In genomic region chrX:40794812-40795130, GRCh38 we compare ENCODE assay signal across 8 cellular contexts. TPM values are rescaled to one million over a fixed set of nuclear protein-coding genes. Genes with fewer than 3 reads are reported as not detected.
DNase-seq lines count a peak whose midpoint lies in the region; ATAC-seq, FAIRE-seq and TF ChIP-seq lines count a peak whose summit lies in the region.
"Not testable (repeated sequence)": the region's sequence is repeated elsewhere in the genome, so short reads cannot be mapped to it uniquely, and the experiment has no call there.

No MANE protein-coding gene starts in this region.

- not testable (repeated sequence) for TF ChIP-seq CTCF in PC-9 (conservative IDR thresholded peaks at IDR 0.05); K562 (IDR thresholded peaks at IDR 0.05 in 2 of 3, conservative IDR thresholded peaks at IDR 0.05 in 1 of 3; ENCODE audit: insufficient read depth in 2 of 3, low read depth in 1 of 3, low read length in 3 of 3); keratinocyte (optimal IDR thresholded peaks at IDR 0.05 in 1 of 3, IDR thresholded peaks at IDR 0.05 in 1 of 3, conservative IDR thresholded peaks at IDR 0.05 in 1 of 3; ENCODE audit: extremely low read depth in 1 of 3, insufficient read depth in 2 of 3, low read length in 3 of 3); progenitor cell of endocrine pancreas (IDR thresholded peaks at IDR 0.05; ENCODE audit: unreplicated experiment)

- not testable (repeated sequence) for H3K36me3 ChIP-seq in ACC112 (ENCODE audit: insufficient read depth, low read length); GM23248 (ENCODE audit: low read depth); PC-9 (ENCODE audit: low read depth); K562 (ENCODE audit: control insufficient read depth, insufficient read depth, low read length); keratinocyte (ENCODE audit: control insufficient read depth in 2 of 2, extremely low read depth in 1 of 2, insufficient read depth in 2 of 2, low read length in 2 of 2)

- H3K79me2 ChIP-seq in ACC112 (ENCODE audit: control insufficient read depth, insufficient read depth, low read length, unreplicated experiment); GM23248 (ENCODE audit: insufficient read depth); PC-9 (ENCODE audit: low read depth); K562 (ENCODE audit: control insufficient read depth, insufficient read depth, low read length); keratinocyte (ENCODE audit: control insufficient read depth, insufficient read depth, low read length): not testable (repeated sequence)

- intact Hi-C loops in PC-9 (cut with micrococcal nuclease; ENCODE audit: unreplicated experiment): loop anchor here (5.0 kb wide), 2 partner anchors 57 to 142 kb away; partner anchors contain the start of gene MED14
- intact Hi-C loops in K562 (cut with micrococcal nuclease): loop anchor here (2.0 to 10.0 kb wide), 3 partner anchors 144 to 460 kb away; no protein-coding TSS in a partner anchor

- H3K9me1 ChIP-seq in K562 (ENCODE audit: control insufficient read depth, insufficient read depth, low read length); keratinocyte (ENCODE audit: control insufficient read depth, extremely low read depth, insufficient read depth, low read length): not testable (repeated sequence)

- DNase-seq in GM23248 (peak; percentile 53), M059J (ENCODE audit: low read depth) (peak; percentile 68)
- DNase-seq in PC-9; K562 (ENCODE audit: extremely low read depth in 1 of 4, low spot score in 3 of 4); epithelial cell of prostate (ENCODE audit: low read depth, low spot score); keratinocyte (ENCODE audit: low read depth, low spot score); progenitor cell of endocrine pancreas (ENCODE audit: low spot score, unreplicated experiment): not testable (repeated sequence)

- not testable (repeated sequence) for TF ChIP-seq EP300 in K562 (IDR thresholded peaks at IDR 0.05; ENCODE audit: low read length)

- not testable (repeated sequence) for H3F3A ChIP-seq in GM23248 (ENCODE audit: insufficient read depth); PC-9 (ENCODE audit: insufficient read depth, low read depth)

- not testable (repeated sequence) for TF ChIP-seq RAD21 in K562 (CRISPR knock-in tag; conservative IDR thresholded peaks at IDR 0.05 in 1 of 2, IDR thresholded peaks at IDR 0.05 in 1 of 2)

- not testable (repeated sequence) for FAIRE-seq in K562 (lab: Jason Lieb, UNC); keratinocyte (lab: Jason Lieb, UNC)

- H3K27ac ChIP-seq in ACC112 (ENCODE audit: low read depth, low read length): peak overlapping the region; percentile 73; the same call in 1 of the 2 replicates
- H3K27ac ChIP-seq in GM23248: peak overlapping the region; percentile 80
- H3K27ac ChIP-seq in PC-9: peak overlapping the region; percentile 71
- H3K27ac ChIP-seq in K562 (ENCODE audit: extremely low read depth, low read depth, low read length): peak overlapping the region; percentile 71; the same call in 1 of the 3 replicates
- H3K27ac ChIP-seq in epithelial cell of prostate: peak overlapping the region; percentile 48
- H3K27ac ChIP-seq in keratinocyte (ENCODE audit: control insufficient read depth, insufficient read depth, low read length): not testable (repeated sequence)

- not testable (repeated sequence) for H3K4me1 ChIP-seq in ACC112 (ENCODE audit: control insufficient read depth, insufficient read depth, low read length, unreplicated experiment); GM23248 (ENCODE audit: insufficient read depth); PC-9 (replicated peaks; ENCODE audit: insufficient read depth); K562 (replicated peaks in 1 of 2; ENCODE audit: control insufficient read depth in 2 of 2, insufficient read depth in 2 of 2, low read length in 2 of 2); keratinocyte (ENCODE audit: control insufficient read depth, extremely low read depth, insufficient read depth, low read length)

- in situ Hi-C loops in GM23248 (cut with MboI); K562 (cut with MboI): not testable (repeated sequence)

- CTCF ChIA-PET in PC-9 (lab: Charles Lee): not testable (repeated sequence)
- CTCF ChIA-PET in K562 (lab: Yijun Ruan, JAX; ENCODE audit: low intra/inter-chr PET ratio): interaction anchor here (0.7 to 0.9 kb wide), 2 partner anchors 27 to 142 kb away, joined by 3 read pairs; no protein-coding TSS in a partner anchor

- H3K27ac Mint-ChIP-seq in progenitor cell of endocrine pancreas: peak overlapping the region; percentile 77

- H3K4me3 ChIP-seq in ACC112 (ENCODE audit: low read depth, low read length); PC-9; K562; keratinocyte (ENCODE audit: control insufficient read depth in 2 of 3, extremely low read depth in 1 of 3, insufficient read depth in 2 of 3, low read depth in 1 of 3, low read length in 3 of 3): not testable (repeated sequence)
- peak overlapping the region; percentile 65; the same call in 1 of the 2 replicates for H3K4me3 ChIP-seq in GM23248

- TF ChIP-seq POLR2A in K562 (conservative IDR thresholded peaks at IDR 0.05): not testable (repeated sequence)

- H3K4me1 Mint-ChIP-seq in progenitor cell of endocrine pancreas (ENCODE audit: low read depth): not testable (repeated sequence)

- H3K9me2 ChIP-seq in GM23248 (ENCODE audit: insufficient read depth); PC-9 (ENCODE audit: insufficient read depth): not testable (repeated sequence)

- H3K27me3 Mint-ChIP-seq in progenitor cell of endocrine pancreas: not testable (repeated sequence)

- 0% methylated on average over 1 of the region's 1 CpG for WGBS in GM23248 (ENCODE audit: low coverage in 1 of 2, low lambda C conversion rate in 2 of 2, missing lambda C conversion rate in 2 of 2), 2 experiments
- WGBS in K562 (ENCODE audit: insufficient coverage, low coverage, missing lambda C conversion rate): 86% methylated on average over 1 of the region's 1 CpG

- H3K9ac ChIP-seq in GM23248; K562 (ENCODE audit: insufficient read depth in 1 of 2, low read depth in 2 of 2, low read length in 2 of 2); keratinocyte (ENCODE audit: control insufficient read depth, extremely low read depth, insufficient read depth, low read length): not testable (repeated sequence)

- H3K9me3 ChIP-seq in GM23248 (ENCODE audit: low read depth); PC-9 (ENCODE audit: insufficient read depth, low read depth); K562 (replicated peaks; ENCODE audit: control insufficient read depth, insufficient read depth, low read depth, low read length); keratinocyte (ENCODE audit: control insufficient read depth, low read depth, low read length): not testable (repeated sequence)

- not testable (repeated sequence) for H3K36me3 Mint-ChIP-seq in progenitor cell of endocrine pancreas (ENCODE audit: insufficient read depth)

- not testable (repeated sequence) for H4K20me1 ChIP-seq in GM23248 (ENCODE audit: insufficient read depth); PC-9 (ENCODE audit: insufficient read depth); K562 (replicated peaks; ENCODE audit: control insufficient read depth, insufficient read depth, low read length); keratinocyte (ENCODE audit: control insufficient read depth, extremely low read depth, insufficient read depth, low read length)

- H3K4me3 Mint-ChIP-seq in progenitor cell of endocrine pancreas (ENCODE audit: low read depth): not testable (repeated sequence)

- dilution Hi-C loops in keratinocyte (cut with MboI; ENCODE audit: extremely low pct_ligation_motif_present, low sequenced_read_pairs): not testable (repeated sequence)

- H3K9me3 Mint-ChIP-seq in progenitor cell of endocrine pancreas (ENCODE audit: low read depth): peaks cover 43% of the 10 kb centered on the region

- POLR2A ChIA-PET in PC-9 (lab: Charles Lee; ENCODE audit: unreplicated experiment): interaction anchor here (0.7 kb wide), 1 partner anchor 151 kb away, joined by 4 read pairs; no protein-coding TSS in a partner anchor
- POLR2A ChIA-PET in K562 (lab: Yijun Ruan, JAX): not testable (repeated sequence)

- not testable (repeated sequence) for BruUV-seq in PC-9 (replicated peaks; lab: Mats Ljungman, UMichigan); K562 (replicated peaks; lab: Mats Ljungman, UMichigan)

- H3K27me3 ChIP-seq in ACC112 (ENCODE audit: insufficient read depth, low read length); GM23248 (replicated peaks; ENCODE audit: insufficient read depth); PC-9 (ENCODE audit: insufficient read depth, low read depth); K562 (ENCODE audit: control insufficient read depth in 2 of 2, insufficient read depth in 2 of 2, low read length in 2 of 2); keratinocyte (ENCODE audit: control insufficient read depth, extremely low read depth, insufficient read depth, low read length): not testable (repeated sequence)

- ATAC-seq in K562: not testable (repeated sequence)

- peak overlapping the region; percentile 38 for H2AFZ ChIP-seq in ACC112 (ENCODE audit: low read length, unreplicated experiment)
- peak overlapping the region; percentile 91 for H2AFZ ChIP-seq in GM23248
- H2AFZ ChIP-seq in PC-9: not testable (repeated sequence)
- H2AFZ ChIP-seq in K562 (ENCODE audit: low read depth, low read length): peak overlapping the region; percentile 85; the same call in 1 of the 2 replicates
- H2AFZ ChIP-seq in keratinocyte (ENCODE audit: control insufficient read depth, low read length): peak overlapping the region; percentile 3

- H3K4me2 ChIP-seq in GM23248 (ENCODE audit: unreplicated experiment): peak overlapping the region; percentile 79
- H3K4me2 ChIP-seq in PC-9: peak overlapping the region; percentile 60
- H3K4me2 ChIP-seq in K562 (ENCODE audit: insufficient read depth, low read length): not testable (repeated sequence)
- H3K4me2 ChIP-seq in keratinocyte (ENCODE audit: control insufficient read depth, extremely low read depth, insufficient read depth, low read depth, low read length): peak overlapping the region; percentile 68

RNA-seq across cellular contexts. Expression of gene MED14, which starts 59.4 kb away (rescaled TPM):
- 10.0 and 34.7 TPM in 2 replicates for total RNA-seq in GM23248 (2014; rRNA removed; shearing (Covaris generic))
- 11.5 and 13.3 TPM in 2 replicates for polyA plus RNA-seq in GM23248 (2016; fragmentation: Nextera tagmentation; extraction: Ambion mirVana)
- 28.0 and 46.8 TPM in 2 replicates for total RNA-seq in M059J (2014; rRNA removed; shearing (Covaris generic))
- 39.9 and 47.0 TPM in 2 replicates for total RNA-seq in PC-9 (2021)
- 88.7 and 229 TPM in 2 replicates for total RNA-seq in K562 (2011; cell fraction: chromatin; rRNA removed; ENCODE audit: low replicate concordance)
- 26.5 and 33.0 TPM in 2 replicates for total RNA-seq in K562 (2011; cell fraction: nucleolus; rRNA removed)
- total RNA-seq in K562 (2011; cell fraction: nucleoplasm; rRNA removed): 83.7 and 89.4 TPM in 2 replicates
- 11.5 and 19.1 TPM in 2 replicates for total RNA-seq in K562 (2014; rRNA removed)
- total RNA-seq in K562 (2014; rRNA removed; fragmentation: Illumina TruSeq; extraction: Trizol): 15.1 and 18.4 TPM in 2 replicates
- total RNA-seq in K562 (2015; rRNA removed; fragmentation: Illumina TruSeq; extraction: Trizol): 18.4 and 18.7 TPM in 2 replicates
- total RNA-seq in K562 (2021): 30.5 and 35.3 TPM in 2 replicates
- polyA plus RNA-seq in K562 (2011; rRNA removed): 29.2 and 32.4 TPM in 2 replicates
- 19.5 and 22.7 TPM in 2 replicates for polyA plus RNA-seq in K562 (2011; cell fraction: cytosol; rRNA removed)
- 72.6 and 74.7 TPM in 2 replicates for polyA plus RNA-seq in K562 (2011; cell fraction: nucleus; rRNA removed)
- 18.0 and 18.2 TPM in 2 replicates for polyA plus RNA-seq in K562 (2012)
- polyA plus RNA-seq in K562 (2014; fragmentation: Illumina TruSeq; extraction: Trizol): 24.9 and 34.0 TPM in 2 replicates
- 10 to 100 TPM in 1 of 2 experiments, 1 to 10 TPM in 1; 9.2 to 13.0 TPM for polyA plus RNA-seq in K562 (2014; fragmentation: Nextera tagmentation; extraction: Ambion mirVana)
- polyA plus RNA-seq in K562 (2014; rRNA removed): 22.5 and 29.9 TPM in 2 replicates
- polyA minus RNA-seq in K562 (2011; rRNA and poly(A)+ RNA removed): 33.9 and 45.0 TPM in 2 replicates
- 14.0 and 28.5 TPM in 2 replicates for polyA minus RNA-seq in K562 (2011; cell fraction: cytosol; rRNA and poly(A)+ RNA removed)
- polyA minus RNA-seq in K562 (2011; cell fraction: nucleus; rRNA and poly(A)+ RNA removed): 39.9 and 54.0 TPM in 2 replicates
- polyA plus RNA-seq in keratinocyte: 19.9 to 28.0 TPM (median 25.9 TPM) in 3 replicates
- 12.1 TPM for polyA plus RNA-seq in keratinocyte (2011; ENCODE audit: low read depth)
- polyA plus RNA-seq in keratinocyte (2011; cell fraction: cytosol; rRNA removed): 20.6 and 31.4 TPM in 2 replicates
- polyA plus RNA-seq in keratinocyte (2011; cell fraction: nucleus; rRNA removed): 60.4 and 62.7 TPM in 2 replicates
- 16.0 and 17.5 TPM in 2 replicates for polyA plus RNA-seq in keratinocyte (2012; ENCODE audit: low replicate concordance)
- polyA minus RNA-seq in keratinocyte: 27.8 to 76.9 TPM (median 32.3 TPM) in 3 replicates
- 9.6 TPM for polyA minus RNA-seq in keratinocyte (2011; cell fraction: cytosol; rRNA and poly(A)+ RNA removed)
- 31.7 and 62.0 TPM in 2 replicates for polyA minus RNA-seq in keratinocyte (2011; cell fraction: nucleus; rRNA and poly(A)+ RNA removed)
- total RNA-seq in progenitor cell of endocrine pancreas: 58.2 and 61.8 TPM in 2 replicates
